19 cellular contexts compared by ENCODE assay signal in the genomic region with DNA sequence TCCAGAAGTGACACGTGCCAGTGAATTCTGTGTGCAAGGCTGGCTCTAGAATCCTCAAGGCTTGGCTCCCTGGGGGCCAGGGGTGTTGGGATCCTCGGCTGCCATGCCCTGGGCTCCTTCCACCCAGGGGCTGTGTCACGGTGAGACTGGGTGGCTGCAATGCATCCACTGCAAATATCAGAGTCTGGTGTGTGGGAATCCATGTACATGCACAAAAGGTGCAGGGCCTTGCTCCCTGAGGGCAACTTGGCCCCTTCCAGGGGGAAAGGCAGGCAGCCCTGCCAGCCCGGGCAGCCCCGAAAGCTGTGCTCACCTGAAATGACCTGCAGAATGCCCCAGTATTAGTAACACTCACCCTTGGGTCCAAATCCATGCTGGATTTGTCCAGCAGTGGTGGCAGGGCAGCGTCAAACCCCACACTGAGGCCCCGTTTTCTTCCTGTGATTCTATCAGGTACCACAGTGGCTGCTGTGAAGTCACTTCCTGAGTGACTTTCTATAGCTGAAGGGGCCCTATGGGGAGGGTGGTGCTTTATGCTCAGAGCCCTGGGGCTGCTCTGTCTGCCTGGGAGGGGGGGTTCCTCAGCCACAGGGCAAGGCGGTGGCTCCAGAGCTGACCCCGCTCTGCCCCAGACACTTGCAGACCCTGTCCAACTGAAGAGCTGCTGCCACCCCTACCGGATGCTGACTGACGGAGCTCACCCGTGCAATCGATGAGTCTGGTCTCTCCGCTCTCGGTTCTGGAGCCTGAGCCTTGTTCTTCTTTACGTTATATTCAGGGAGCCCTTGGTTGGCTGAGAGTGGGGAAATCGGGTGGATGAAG.
"Had no signal": no experiment of that assay in that cellular context is flagged by ENCODE, and none has a peak within 500 bp of the region (broad histone marks: within the 10 kb centered on the region; RNA-seq: fewer than 3 reads in every experiment).

No MANE protein-coding gene starts in this region.

- ATAC-seq: esophagus mucosa; gastrocnemius medialis; heart right ventricle; right lobe of liver; stimulated activated effector memory CD8-positive, alpha-beta T cell treated with anti-CD3 and anti-CD28 coated beads, Interleukin-12 subunit alpha, Interleukin-12 subunit beta, amount 100 ng/mL, for 72 hours; stimulated activated naive CD8-positive, alpha-beta T cell treated with anti-CD3 and anti-CD28 coated beads, Interleukin-15, Interleukin-2, amounts not matched to agents 100 U/mL and 50 U/mL, for 24 hours had no signal

- H3K4me2 ChIP-seq: neural progenitor cell had no signal

- H3K4me3 Mint-ChIP-seq: natural killer cell treated with Interleukin-12 subunit alpha and Interleukin-12 subunit beta and Interleukin-15 and Interleukin-18, amount 100 ng/mL, for 72 hours; neural progenitor cell; stimulated activated effector memory CD8-positive, alpha-beta T cell treated with anti-CD3 and anti-CD28 coated beads, Interleukin-12 subunit alpha, Interleukin-12 subunit beta, amount 100 ng/mL, for 72 hours had no signal

- H3K9ac ChIP-seq: neural progenitor cell, parathyroid adenoma had no signal

- DNase-seq: effector memory CD4-positive, alpha-beta T cell; gastrocnemius medialis; heart right ventricle; hypothalamus; kidney glomerular epithelial cell; midbrain; occipital lobe; stimulated activated CD4-positive, alpha-beta T cell treated with anti-CD3 and anti-CD28 coated beads, Interleukin-4, amount 100 ng/mL, for 1 hour; stimulated activated CD8-positive, alpha-beta memory T cell treated with anti-CD3 and anti-CD28 coated beads, Interleukin-4, amount 100 ng/mL, for 48 hours; stimulated activated naive CD8-positive, alpha-beta T cell treated with anti-CD3 and anti-CD28 coated beads, Interleukin-15, Interleukin-2, amounts not matched to agents 100 U/mL and 50 U/mL, for 24 hours; tibial artery had no signal

- H3K36me3 Mint-ChIP-seq: natural killer cell treated with Interleukin-12 subunit alpha and Interleukin-12 subunit beta and Interleukin-15 and Interleukin-18, amount 100 ng/mL, for 72 hours; neural progenitor cell; stimulated activated effector memory CD8-positive, alpha-beta T cell treated with anti-CD3 and anti-CD28 coated beads, Interleukin-12 subunit alpha, Interleukin-12 subunit beta, amount 100 ng/mL, for 72 hours had no signal

- H3K4me1 ChIP-seq: gastrocnemius medialis, heart right ventricle, neural progenitor cell, parathyroid adenoma, prostate gland, right lobe of liver, suprapubic skin, tibial artery had no signal

- H3K27ac ChIP-seq: gastrocnemius medialis, heart right ventricle, neural progenitor cell, parathyroid adenoma, prostate gland, right lobe of liver, suprapubic skin, tibial artery had no signal

- H3K4me1 Mint-ChIP-seq: neural progenitor cell; stimulated activated effector memory CD8-positive, alpha-beta T cell treated with anti-CD3 and anti-CD28 coated beads, Interleukin-12 subunit alpha, Interleukin-12 subunit beta, amount 100 ng/mL, for 72 hours had no signal

- H3K27me3 ChIP-seq: right lobe of liver had no signal

- H3K4me3 ChIP-seq: gastrocnemius medialis, heart right ventricle, neural progenitor cell, prostate gland, right lobe of liver, suprapubic skin, tibial artery had no signal

- H3K27ac Mint-ChIP-seq: natural killer cell treated with Interleukin-12 subunit alpha and Interleukin-12 subunit beta and Interleukin-15 and Interleukin-18, amount 100 ng/mL, for 72 hours; neural progenitor cell; stimulated activated effector memory CD8-positive, alpha-beta T cell treated with anti-CD3 and anti-CD28 coated beads, Interleukin-12 subunit alpha, Interleukin-12 subunit beta, amount 100 ng/mL, for 72 hours had no signal

- H3K9me3 Mint-ChIP-seq: natural killer cell treated with Interleukin-12 subunit alpha and Interleukin-12 subunit beta and Interleukin-15 and Interleukin-18, amount 100 ng/mL, for 72 hours had no signal

- H3K36me3 ChIP-seq: gastrocnemius medialis, heart right ventricle, neural progenitor cell, prostate gland, right lobe of liver, suprapubic skin, tibial artery had no signal

- H3K9me3 ChIP-seq: gastrocnemius medialis, heart right ventricle, prostate gland, right lobe of liver, tibial artery had no signal

- H2AFZ ChIP-seq: neural progenitor cell, parathyroid adenoma had no signal
